Comparison of ENCODE assay signal across 8 cellular contexts in the genomic region with DNA sequence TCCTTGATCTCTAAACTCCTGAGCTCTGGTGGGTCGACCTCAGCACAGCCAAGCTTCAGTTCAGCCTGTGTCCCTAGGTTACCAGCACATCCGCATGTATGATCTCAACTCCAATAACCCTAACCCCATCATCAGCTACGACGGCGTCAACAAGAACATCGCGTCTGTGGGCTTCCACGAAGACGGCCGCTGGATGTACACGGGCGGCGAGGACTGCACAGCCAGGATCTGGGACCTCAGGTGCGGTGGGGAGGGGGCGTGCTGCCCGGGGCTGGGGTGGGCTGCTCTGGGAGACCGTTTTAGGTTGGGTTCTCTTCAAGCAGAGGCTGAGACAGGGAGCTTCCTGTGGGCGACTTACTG. TPM values are rescaled to one million over a fixed set of nuclear protein-coding genes. Genes with fewer than 3 reads are reported as not detected.
DNase-seq lines count a peak whose midpoint lies in the region; ATAC-seq, FAIRE-seq and TF ChIP-seq lines count a peak whose summit lies in the region.

No MANE protein-coding gene starts in this region.

- no peak for ATAC-seq in activated naive CD4-positive, alpha-beta T cell treated with anti-CD3 and anti-CD28 coated beads, Interleukin-2, amount 50 U/mL, for 72 hours
- ATAC-seq in thoracic aorta (ENCODE audit: insufficient number of reproducible peaks, low FRiP score, low read depth): no peak

- peak overlapping the region; percentile 76 for H3K4me3 Mint-ChIP-seq in activated CD4-positive, alpha-beta T cell treated with anti-CD3 and anti-CD28 coated beads, Interleukin-2, amount 10 ng/mL, durations not matched to agents 7 days and 5 days

- no peak for TF ChIP-seq CTCF in kidney (IDR thresholded peaks at IDR 0.05; ENCODE audit: borderline replicate concordance, extremely low read depth, insufficient read depth)
- no peak for TF ChIP-seq CTCF in thoracic aorta (IDR thresholded peaks at IDR 0.05)

- DNase-seq in activated CD4-positive, alpha-beta T cell treated with anti-CD3 and anti-CD28 coated beads, Interleukin-2, amount 10 ng/mL, durations not matched to agents 7 days and 5 days: no peak
- DNase-seq in activated CD4-positive, alpha-beta T cell treated with anti-CD3 and anti-CD28 coated beads for 1 hour: no peak
- DNase-seq in activated naive CD4-positive, alpha-beta T cell treated with anti-CD3 and anti-CD28 coated beads, Interleukin-2, amount 50 U/mL, for 72 hours (ENCODE audit: low spot score in 2 of 2): no peak
- peak; percentile 69 for DNase-seq in kidney
- DNase-seq in thoracic aorta (ENCODE audit: low spot score): no peak
- no peak for DNase-seq in NCI-H446 (lab: John Stamatoyannopoulos, UW)
- no peak for DNase-seq in effector CD8-positive, alpha-beta T cell (lab: John Stamatoyannopoulos, UW)
- no peak for DNase-seq in kidney tubule cell (ENCODE audit: low spot score)

- H3K4me1 ChIP-seq in kidney (ENCODE audit: control insufficient read depth in 1 of 2, insufficient read depth in 1 of 2, low read depth in 1 of 2, low read length in 2 of 2) (peaks cover 10 to 15% of the 10 kb centered on the region in 2 donors), thoracic aorta (ENCODE audit: control insufficient read depth in 1 of 2, low read depth in 2 of 2) (peaks cover 7 to 20% of the 10 kb centered on the region in 2 donors)

- peak overlapping the region; percentile 84 for H3K27ac Mint-ChIP-seq in activated CD4-positive, alpha-beta T cell treated with anti-CD3 and anti-CD28 coated beads, Interleukin-2, amount 10 ng/mL, durations not matched to agents 7 days and 5 days
- H3K27ac Mint-ChIP-seq in activated naive CD4-positive, alpha-beta T cell treated with anti-CD3 and anti-CD28 coated beads, Interleukin-2, amount 50 U/mL, for 72 hours: peak overlapping the region; percentile 79 to 88

- H3K36me3 ChIP-seq in kidney (ENCODE audit: control insufficient read depth in 1 of 2, insufficient read depth in 2 of 2, low read length in 2 of 2): peaks cover 0 to 4% of the 10 kb centered on the region in 2 donors
- peaks cover 18% of the 10 kb centered on the region for H3K36me3 ChIP-seq in thoracic aorta

- POLR2A ChIA-PET in activated CD4-positive, alpha-beta T cell treated with anti-CD3 and anti-CD28 coated beads, Interleukin-2, amount 10 ng/mL, durations not matched to agents 7 days and 5 days (lab: Charles Lee): no interaction called here

- FAIRE-seq in kidney (lab: Jason Lieb, UNC): no peak

- no peaks in the 10 kb centered on the region for H3K9me3 ChIP-seq in kidney (ENCODE audit: control insufficient read depth in 1 of 2, low read length in 2 of 2)
- no peaks in the 10 kb centered on the region for H3K9me3 ChIP-seq in thoracic aorta

- H3K36me3 Mint-ChIP-seq in activated CD4-positive, alpha-beta T cell treated with anti-CD3 and anti-CD28 coated beads, Interleukin-2, amount 10 ng/mL, durations not matched to agents 7 days and 5 days (ENCODE audit: low read depth): peaks cover 15% of the 10 kb centered on the region
- H3K36me3 Mint-ChIP-seq in activated naive CD4-positive, alpha-beta T cell treated with anti-CD3 and anti-CD28 coated beads, Interleukin-2, amount 50 U/mL, for 72 hours: peaks cover 10 to 15% of the 10 kb centered on the region in 2 donors

- H3K9ac ChIP-seq in kidney (ENCODE audit: low read length in 2 of 2): peak overlapping the region in 1 of 2 donors; percentile 84

- H3K27ac ChIP-seq in kidney (ENCODE audit: low read depth in 2 of 2, low read length in 2 of 2) (peak overlapping the region in 1 of 2 donors; percentile 98), thoracic aorta (no peak overlapping the region)

- no peaks in the 10 kb centered on the region for H3K27me3 ChIP-seq in thoracic aorta (replicated peaks; ENCODE audit: insufficient read depth)

- H3K4me3 ChIP-seq in kidney (ENCODE audit: low read length in 2 of 2): peak overlapping the region; percentile 86 to 92
- peak overlapping the region; percentile 87 for H3K4me3 ChIP-seq in thoracic aorta

- peaks cover 24% of the 10 kb centered on the region for H3K4me1 Mint-ChIP-seq in activated CD4-positive, alpha-beta T cell treated with anti-CD3 and anti-CD28 coated beads, Interleukin-2, amount 10 ng/mL, durations not matched to agents 7 days and 5 days

- no peaks in the 10 kb centered on the region for H3K9me3 Mint-ChIP-seq in activated CD4-positive, alpha-beta T cell treated with anti-CD3 and anti-CD28 coated beads, Interleukin-2, amount 10 ng/mL, durations not matched to agents 7 days and 5 days
- H3K9me3 Mint-ChIP-seq in activated naive CD4-positive, alpha-beta T cell treated with anti-CD3 and anti-CD28 coated beads, Interleukin-2, amount 50 U/mL, for 72 hours: no peaks in the 10 kb centered on the region

- intact Hi-C loops in kidney (cut with DNase I): no loop called here

- peaks cover 4% of the 10 kb centered on the region for H3K27me3 Mint-ChIP-seq in activated CD4-positive, alpha-beta T cell treated with anti-CD3 and anti-CD28 coated beads, Interleukin-2, amount 10 ng/mL, durations not matched to agents 7 days and 5 days

- CTCF ChIA-PET in activated CD4-positive, alpha-beta T cell treated with anti-CD3 and anti-CD28 coated beads, Interleukin-2, amount 10 ng/mL, durations not matched to agents 7 days and 5 days (lab: Charles Lee): interaction anchor here (0.6 to 1.4 kb wide), 2 partner anchors 9 to 41 kb away, joined by 3 read pairs; partner anchors contain the start of gene PGP

RNA-seq across cellular contexts. Expression of gene MLST8, which starts 1.1 kb away (rescaled TPM):
- total RNA-seq in activated CD4-positive, alpha-beta T cell treated with anti-CD3 and anti-CD28 coated beads, Interleukin-2, amount 10 ng/mL, durations not matched to agents 7 days and 5 days: 10 to 100 TPM; 35.9 to 36.4 TPM
- 10 to 100 TPM; 49.5 to 52.2 TPM for total RNA-seq in activated naive CD4-positive, alpha-beta T cell treated with anti-CD3 and anti-CD28 coated beads, Interleukin-2, amount 50 U/mL, for 72 hours
- 34.0 TPM for total RNA-seq in kidney
- 63.3 TPM for polyA plus RNA-seq in kidney (ENCODE audit: insufficient read depth, low read depth, low replicate concordance)
- 10 to 100 TPM; 13.7 to 47.7 TPM for total RNA-seq in thoracic aorta

RNA-seq across cellular contexts. Expression of gene BRICD5, which starts 4.3 kb away (rescaled TPM):
- 10 to 100 TPM; 13.9 to 17.4 TPM for total RNA-seq in activated CD4-positive, alpha-beta T cell treated with anti-CD3 and anti-CD28 coated beads, Interleukin-2, amount 10 ng/mL, durations not matched to agents 7 days and 5 days
- total RNA-seq in activated naive CD4-positive, alpha-beta T cell treated with anti-CD3 and anti-CD28 coated beads, Interleukin-2, amount 50 U/mL, for 72 hours: 10 to 100 TPM in 1 of 2 donors, 1 to 10 TPM in 1; 6.3 to 10.3 TPM
- total RNA-seq in kidney: 7.2 TPM
- polyA plus RNA-seq in kidney (ENCODE audit: insufficient read depth, low read depth, low replicate concordance): 8.2 TPM
- total RNA-seq in thoracic aorta: 10 to 100 TPM; 11.4 to 43.1 TPM

RNA-seq across cellular contexts. Expression of gene PGP, which starts 8.2 kb away (rescaled TPM):
- total RNA-seq in activated CD4-positive, alpha-beta T cell treated with anti-CD3 and anti-CD28 coated beads, Interleukin-2, amount 10 ng/mL, durations not matched to agents 7 days and 5 days: 10 to 100 TPM; 19.4 to 22.9 TPM
- total RNA-seq in activated naive CD4-positive, alpha-beta T cell treated with anti-CD3 and anti-CD28 coated beads, Interleukin-2, amount 50 U/mL, for 72 hours: 10 to 100 TPM; 15.1 to 20.9 TPM
- total RNA-seq in kidney: 13.5 TPM
- polyA plus RNA-seq in kidney (ENCODE audit: insufficient read depth, low read depth, low replicate concordance): 21.2 TPM
- total RNA-seq in thoracic aorta: 10 to 100 TPM in 1 of 2 donors, 1 to 10 TPM in 1; 9.1 to 19.5 TPM

RNA-seq across cellular contexts. Expression of gene CASKIN1, which starts 10.0 kb away (rescaled TPM):
- total RNA-seq in activated CD4-positive, alpha-beta T cell treated with anti-CD3 and anti-CD28 coated beads, Interleukin-2, amount 10 ng/mL, durations not matched to agents 7 days and 5 days: under 1 TPM; 0.07 to 0.19 TPM
- 10 to 100 TPM in 1 of 2 donors, under 1 TPM in 1; 0.77 to 11.3 TPM for total RNA-seq in activated naive CD4-positive, alpha-beta T cell treated with anti-CD3 and anti-CD28 coated beads, Interleukin-2, amount 50 U/mL, for 72 hours
- total RNA-seq in kidney: 0.66 TPM
- 0.30 TPM for polyA plus RNA-seq in kidney (ENCODE audit: insufficient read depth, low read depth, low replicate concordance)
- total RNA-seq in thoracic aorta: not detected

RNA-seq across cellular contexts. Expression of gene E4F1, which starts 17.0 kb away (rescaled TPM):
- 10 to 100 TPM; 28.8 to 32.6 TPM for total RNA-seq in activated CD4-positive, alpha-beta T cell treated with anti-CD3 and anti-CD28 coated beads, Interleukin-2, amount 10 ng/mL, durations not matched to agents 7 days and 5 days
- total RNA-seq in activated naive CD4-positive, alpha-beta T cell treated with anti-CD3 and anti-CD28 coated beads, Interleukin-2, amount 50 U/mL, for 72 hours: 10 to 100 TPM; 19.0 to 22.5 TPM
- total RNA-seq in kidney (26.0 TPM), thoracic aorta (10 to 100 TPM; 44.0 to 50.2 TPM)
- polyA plus RNA-seq in kidney (ENCODE audit: insufficient read depth, low read depth, low replicate concordance): 13.6 TPM
